26 cellular contexts compared by ENCODE assay signal in genomic region chr3:94775746-94776145, GRCh38.
"Had no signal": no experiment of that assay in that cellular context is flagged by ENCODE, and none has a peak within 500 bp of the region (broad histone marks: within the 10 kb centered on the region; RNA-seq: fewer than 3 reads in every experiment).

No MANE protein-coding gene starts in this region.

- H3K27me3 ChIP-seq: stomach, suprapubic skin, testis, thyroid gland, tibial artery, tibial nerve, transverse colon, upper lobe of left lung, upper lobe of right lung, uterus, vagina had no signal

- H3K36me3 ChIP-seq: stomach, suprapubic skin, thoracic aorta, thyroid gland, tibial artery, tibial nerve, transverse colon, upper lobe of left lung, upper lobe of right lung, uterus, vagina had no signal

- H3K27ac ChIP-seq: stomach, suprapubic skin, testis, thoracic aorta, thyroid gland, tibial artery, tibial nerve, transverse colon, upper lobe of left lung, upper lobe of right lung, uterus, vagina had no signal

- H3K4me3 ChIP-seq: stomach, suprapubic skin, testis, thoracic aorta, thyroid gland, tibial artery, tibial nerve, transverse colon, upper lobe of left lung, upper lobe of right lung, uterus, vagina had no signal

- H3K4me1 ChIP-seq: stomach, suprapubic skin, testis, thyroid gland, tibial artery, transverse colon, upper lobe of left lung, upper lobe of right lung, uterus, vagina had no signal

- DNase-seq: stimulated activated CD4-positive, alpha-beta T cell treated with anti-CD3 and anti-CD28 coated beads, Interleukin-2, amount 100 ng/mL, for 48 hours; stimulated activated CD4-positive, alpha-beta T cell treated with anti-CD3 and anti-CD28 coated beads, Interleukin-4, amount 100 ng/mL, for 1 hour; stimulated activated CD4-positive, alpha-beta T cell treated with anti-CD3 and anti-CD28 coated beads, Interleukin-4, amount 100 ng/mL, for 24 hours; stimulated activated CD4-positive, alpha-beta T cell treated with anti-CD3 and anti-CD28 coated beads, Interleukin-4, amount 100 ng/mL, for 4 hours; stimulated activated CD8-positive, alpha-beta memory T cell treated with anti-CD3 and anti-CD28 coated beads, Interleukin-4, amount 100 ng/mL, for 48 hours; stimulated activated naive B cell treated with anti-CD40 and anti-IgM and Interleukin-4, amounts not matched to agents 10 μg/mL and 1 μg/mL and 100 μg/mL, for 72 hours; stimulated activated naive CD4-positive, alpha-beta T cell; stimulated activated naive CD4-positive, alpha-beta T cell treated with Interleukin-2 at 50 U/mL for 16 hours; stimulated activated naive CD8-positive, alpha-beta T cell treated with anti-CD3 and anti-CD28 coated beads, Interleukin-15, amount 100 ng/mL, for 72 hours; stimulated activated naive CD8-positive, alpha-beta T cell treated with anti-CD3 and anti-CD28 coated beads, Interleukin-15, Interleukin-2, amounts not matched to agents 100 U/mL and 50 U/mL, for 24 hours; stomach; substantia nigra; testis; thyroid gland; tibial artery; transverse colon; upper lobe of left lung; upper lobe of right lung; uterus had no signal

- H3K9me3 ChIP-seq: stomach, suprapubic skin, testis, thoracic aorta, thyroid gland, tibial artery, tibial nerve, transverse colon, upper lobe of left lung, upper lobe of right lung, uterus, vagina had no signal

- FAIRE-seq: urothelium cell line had no signal

- ATAC-seq: stimulated activated effector memory CD8-positive, alpha-beta T cell treated with anti-CD3 and anti-CD28 coated beads, Interleukin-12 subunit alpha, Interleukin-12 subunit beta, amount 100 ng/mL, for 72 hours; stimulated activated memory B cell treated with anti-CD40 and anti-IgM and Interleukin-4, amounts not matched to agents 10 μg/mL and 1 μg/mL and 100 μg/mL, for 72 hours; stimulated activated naive B cell treated with anti-CD40 and anti-IgM and Interleukin-4, amounts not matched to agents 10 μg/mL and 1 μg/mL and 100 μg/mL, for 72 hours; stimulated activated naive CD8-positive, alpha-beta T cell treated with anti-CD3 and anti-CD28 coated beads, Interleukin-15, amount 100 ng/mL, for 72 hours; stimulated activated naive CD8-positive, alpha-beta T cell treated with anti-CD3 and anti-CD28 coated beads, Interleukin-15, Interleukin-2, amounts not matched to agents 100 U/mL and 50 U/mL, for 24 hours; upper lobe of right lung had no signal
